In genomic region chr1:68232354-68233148, GRCh38 we compare ENCODE assay signal across 8 cellular contexts. TPM values are rescaled to one million over a fixed set of nuclear protein-coding genes. Genes with fewer than 3 reads are reported as not detected.
DNase-seq lines count a peak whose midpoint lies in the region; ATAC-seq and TF ChIP-seq lines count a peak whose summit lies in the region.

Gene WLS (minus strand): TSS chr1:68232523. CDS start chr1:68232299, 224 bp downstream.

- H3K9me3 ChIP-seq in BE2C: no peaks in the 10 kb centered on the region
- H3K9me3 ChIP-seq in HUES48 (ENCODE audit: control insufficient read depth, insufficient read depth, low read length): no peaks in the 10 kb centered on the region
- no peaks in the 10 kb centered on the region for H3K9me3 ChIP-seq in SK-N-MC (ENCODE audit: low read depth, low read length)
- no peaks in the 10 kb centered on the region for H3K9me3 ChIP-seq in esophagus muscularis mucosa
- H3K9me3 ChIP-seq in mononuclear cell (ENCODE audit: low read depth, low read length): no peaks in the 10 kb centered on the region
- H3K9me3 ChIP-seq in transverse colon: no peaks in the 10 kb centered on the region

- H3K36me3 ChIP-seq in BE2C (no peaks in the 10 kb centered on the region), HUES48 (ENCODE audit: control insufficient read depth, insufficient read depth, low read length) (no peaks in the 10 kb centered on the region), SK-N-MC (ENCODE audit: insufficient read depth, low read length) (peaks cover 4% of the 10 kb centered on the region; the same call in 1 of the 2 replicates), esophagus muscularis mucosa (no peaks in the 10 kb centered on the region), transverse colon (no peaks in the 10 kb centered on the region)

- TF ChIP-seq EP300 in esophagus muscularis mucosa (IDR thresholded peaks at IDR 0.05): no peak
- TF ChIP-seq EP300 in transverse colon (IDR thresholded peaks at IDR 0.05; ENCODE audit: low read depth): no peak

- H3K4me3 ChIP-seq in BE2C (ENCODE audit: low read depth, low read length): peak within 1 kb of the TSS; percentile 84
- peak within 1 kb of the TSS; percentile 72 for H3K4me3 ChIP-seq in HUES48 (ENCODE audit: low read depth, low read length)
- H3K4me3 ChIP-seq in SK-N-MC: peak within 1 kb of the TSS; percentile 78
- peak within 1 kb of the TSS; percentile 80 to 94 (median 80) for H3K4me3 ChIP-seq in esophagus muscularis mucosa
- H3K4me3 ChIP-seq in mononuclear cell (ENCODE audit: low read length): peak within 1 kb of the TSS; percentile 57
- H3K4me3 ChIP-seq in transverse colon: peak within 1 kb of the TSS; percentile 69 to 86 (median 72)

- no peak within 1 kb of the TSS for H3K9ac ChIP-seq in HUES48 (ENCODE audit: low read depth, low read length)
- peak within 1 kb of the TSS; percentile 88 for H3K9ac ChIP-seq in SK-N-MC (ENCODE audit: insufficient read length)

- H3K4me1 ChIP-seq in BE2C (no peaks in the 10 kb centered on the region), HUES48 (ENCODE audit: control insufficient read depth, insufficient read depth, low read length) (peaks cover 29% of the 10 kb centered on the region), esophagus muscularis mucosa (peaks cover 5 to 42% (median 37%) of the 10 kb centered on the region in 4 donors), mononuclear cell (ENCODE audit: insufficient read depth, low read length) (peaks cover 29% of the 10 kb centered on the region), transverse colon (peaks cover 0 to 39% (median 17%) of the 10 kb centered on the region in 4 donors)

- TF ChIP-seq POLR2A in esophagus muscularis mucosa (IDR thresholded peaks at IDR 0.05; ENCODE audit: low read depth): peak; percentile 65
- TF ChIP-seq POLR2A in transverse colon (IDR thresholded peaks at IDR 0.05): peak; percentile 86

- TF ChIP-seq CTCF in BE2C (IDR thresholded peaks at IDR 0.05; ENCODE audit: low read depth, low read length) (peak; percentile 21; the same call in 1 of the 2 replicates), esophagus muscularis mucosa (IDR thresholded peaks at IDR 0.05) (peak in 1 of 3 experiments; percentile 18), transverse colon (IDR thresholded peaks at IDR 0.05) (peak in 2 of 5 experiments; percentile 31 to 35)

- WGBS in esophagus muscularis mucosa: under 1% methylated on average over 41 of the region's 41 CpGs
- 2 to 5% methylated on average over 8 to 40 of the region's 41 CpGs for WGBS in transverse colon (ENCODE audit: low coverage in 1 of 2), 2 donors

- DNase-seq in BE2C (peak; percentile 74), SK-N-MC (ENCODE audit: low read depth, low spot score) (no peak), esophagus muscularis mucosa (ENCODE audit: extremely low spot score) (peak; percentile 93), transverse colon (peak; percentile 81)
- no peak for DNase-seq in effector CD4-positive, alpha-beta T cell

- H3K27me3 ChIP-seq in BE2C (no peaks in the 10 kb centered on the region), HUES48 (ENCODE audit: control insufficient read depth, insufficient read depth, low read length) (peaks cover 100% of the 10 kb centered on the region), esophagus muscularis mucosa (no peaks in the 10 kb centered on the region), mononuclear cell (ENCODE audit: insufficient read depth, low read length) (peaks cover 62% of the 10 kb centered on the region), transverse colon (no peaks in the 10 kb centered on the region)

- intact Hi-C loops in esophagus muscularis mucosa (cut with DNase I): loop anchor here (5.0 kb wide), 2 partner anchors 90 to 110 kb away; no protein-coding TSS in a partner anchor
- intact Hi-C loops in transverse colon (cut with DNase I; ENCODE audit: low total_unique reads): loop anchor here (5.0 to 10.0 kb wide), 2 partner anchors 92 to 110 kb away; no protein-coding TSS in a partner anchor

- in situ Hi-C loops in transverse colon (cut with MboI; ENCODE audit: low pct_ligation_motif_present in 1 of 4, low pct_unique_long_range_greater_than_20kb in 1 of 4, low sequenced_read_pairs in 3 of 4): no loop called here

- ATAC-seq in GM19351 (IDR thresholded peaks at IDR 0.05; ENCODE audit: unreplicated experiment): no peak

- peak within 1 kb of the TSS; percentile 78 for H3K27ac ChIP-seq in HUES48 (ENCODE audit: low read depth, low read length)
- peak within 1 kb of the TSS; percentile 80 for H3K27ac ChIP-seq in SK-N-MC
- H3K27ac ChIP-seq in esophagus muscularis mucosa (replicated peaks in 1 of 4): peak within 1 kb of the TSS; percentile 94 to 97 (median 96)
- peak within 1 kb of the TSS; percentile 83 to 95 (median 89) for H3K27ac ChIP-seq in transverse colon

RNA-seq across cellular contexts. Expression of gene WLS, which starts in this region (rescaled TPM):
- 23.2 TPM for polyA plus RNA-seq in BE2C (2012; ENCODE audit: insufficient read depth, insufficient read length, low read depth)
- total RNA-seq in esophagus muscularis mucosa: 100 to 1,000 TPM in 3 of 4 donors, 10 to 100 TPM in 1; 94.8 to 228 (median 163) TPM
- 4.7 TPM for total RNA-seq in mononuclear cell
- 100 to 1,000 TPM in 2 of 4 donors, 10 to 100 TPM in 2; 69.9 to 117 (median 98.7) TPM for total RNA-seq in transverse colon

Comparison
In these comparisons a context has a peak if more than half of its experiments do, and no peak if none do; other contexts are left out.
1. RNA of gene WLS (total RNA-seq): 94.8 to 228 TPM in esophagus muscularis mucosa and 69.9 to 117 TPM in transverse colon; 4.7 TPM in mononuclear cell (single experiment); every median in the first group is over 10 times any median in the second.
2. DNase-seq: peak in BE2C (single experiment), esophagus muscularis mucosa (single experiment) and transverse colon (single experiment); none in SK-N-MC (single experiment) and effector CD4-positive, alpha-beta T cell (single experiment).
3. Peak in every context shown above with its lines, with median percentiles within 50 percentile points of each other: H3K4me3 ChIP-seq and H3K27ac ChIP-seq.